In genomic region chr15:84748274-84749110, GRCh38 we compare ENCODE assay signal across 8 cellular contexts. TPM values are rescaled to one million over a fixed set of nuclear protein-coding genes. Genes with fewer than 3 reads are reported as not detected.
DNase-seq lines count a peak whose midpoint lies in the region; ATAC-seq and TF ChIP-seq lines count a peak whose summit lies in the region.

TSS of gene ZNF592 (plus strand) at chr15:84748592. CDS start at chr15:84782676, 34,084 bp downstream.

- H3K9me3 ChIP-seq in HUES6 (ENCODE audit: control insufficient read depth, insufficient read depth, low read depth, low read length), result no peaks in the 10 kb centered on the region
- no peaks in the 10 kb centered on the region for H3K9me3 ChIP-seq in thyroid gland

- TF ChIP-seq CTCF in glutamatergic neuron (IDR thresholded peaks at IDR 0.05; ENCODE audit: partially characterized antibody, unreplicated experiment) (no peak), osteocyte (IDR thresholded peaks at IDR 0.05) (peak; percentile 19), thyroid gland (IDR thresholded peaks at IDR 0.05) (peak in 3 of 6 experiments; percentile 63 to 70 (median 68))

- H3K27ac Mint-ChIP-seq in activated naive CD4-positive, alpha-beta T cell treated with anti-CD3 and anti-CD28 coated beads, Interleukin-2, amount 50 U/mL, for 24 hours, result peak within 1 kb of the TSS; percentile 98
- H3K27ac Mint-ChIP-seq in glutamatergic neuron (ENCODE audit: unreplicated experiment), result peak within 1 kb of the TSS; percentile 99
- H3K27ac Mint-ChIP-seq in osteocyte (ENCODE audit: unreplicated experiment), result peak within 1 kb of the TSS; percentile 97

- H3K9me3 Mint-ChIP-seq in activated naive CD4-positive, alpha-beta T cell treated with anti-CD3 and anti-CD28 coated beads, Interleukin-2, amount 50 U/mL, for 24 hours, result no peaks in the 10 kb centered on the region
- H3K9me3 Mint-ChIP-seq in glutamatergic neuron (ENCODE audit: unreplicated experiment), result peaks cover 21% of the 10 kb centered on the region
- H3K9me3 Mint-ChIP-seq in osteocyte (ENCODE audit: unreplicated experiment), result no peaks in the 10 kb centered on the region

- peak within 1 kb of the TSS; percentile 90 for H3K9ac ChIP-seq in HUES6 (ENCODE audit: low read length)

- DNase-seq in DMS53 (lab: John Stamatoyannopoulos, UW) (peak; percentile 87), SKM-1 (lab: John Stamatoyannopoulos, UW; ENCODE audit: unreplicated experiment) (peak; percentile 57), glutamatergic neuron (peak; percentile 72), osteocyte (ENCODE audit: extremely low spot score, unreplicated experiment) (peak; percentile 91), thyroid gland (peak; percentile 85 to 86)

- peak within 1 kb of the TSS; percentile 97 for H3K4me3 Mint-ChIP-seq in activated naive CD4-positive, alpha-beta T cell treated with anti-CD3 and anti-CD28 coated beads, Interleukin-2, amount 50 U/mL, for 24 hours
- H3K4me3 Mint-ChIP-seq in glutamatergic neuron (ENCODE audit: unreplicated experiment), result peak within 1 kb of the TSS; percentile 94
- peak within 1 kb of the TSS; percentile 91 for H3K4me3 Mint-ChIP-seq in osteocyte (ENCODE audit: unreplicated experiment)

- H3K27ac ChIP-seq in HUES6 (ENCODE audit: low read depth, low read length) (peak within 1 kb of the TSS; percentile 74), thyroid gland (peak within 1 kb of the TSS; percentile 98 to 100 (median 99))

- no peaks in the 10 kb centered on the region for H3K36me3 ChIP-seq in HUES6 (ENCODE audit: control insufficient read depth, insufficient read depth, low read length)
- H3K36me3 ChIP-seq in thyroid gland, result no peaks in the 10 kb centered on the region

- H3K4me1 ChIP-seq in HUES6 (ENCODE audit: control insufficient read depth, insufficient read depth, low read length) (peaks cover 24% of the 10 kb centered on the region), thyroid gland (peaks cover 25 to 46% of the 10 kb centered on the region in 2 donors)

- ATAC-seq in GM21390 (IDR thresholded peaks at IDR 0.05; ENCODE audit: unreplicated experiment), result peak; percentile 54

- H3K27me3 Mint-ChIP-seq in activated naive CD4-positive, alpha-beta T cell treated with anti-CD3 and anti-CD28 coated beads, Interleukin-2, amount 50 U/mL, for 24 hours, result no peaks in the 10 kb centered on the region
- peaks cover 13% of the 10 kb centered on the region for H3K27me3 Mint-ChIP-seq in glutamatergic neuron (ENCODE audit: unreplicated experiment)
- no peaks in the 10 kb centered on the region for H3K27me3 Mint-ChIP-seq in osteocyte (ENCODE audit: unreplicated experiment)

- TF ChIP-seq POLR2A in thyroid gland (IDR thresholded peaks at IDR 0.05), result peak; percentile 39 to 74

- H3K4me3 ChIP-seq in HUES6 (ENCODE audit: low read depth, low read length), result peak within 1 kb of the TSS; percentile 81
- H3K4me3 ChIP-seq in thyroid gland (replicated peaks in 1 of 3), result peak within 1 kb of the TSS; percentile 75 to 97 (median 96)

- peaks cover 71% of the 10 kb centered on the region for H3K4me1 Mint-ChIP-seq in activated naive CD4-positive, alpha-beta T cell treated with anti-CD3 and anti-CD28 coated beads, Interleukin-2, amount 50 U/mL, for 24 hours
- peaks cover 37% of the 10 kb centered on the region for H3K4me1 Mint-ChIP-seq in glutamatergic neuron (ENCODE audit: low read depth, unreplicated experiment)
- peaks cover 48% of the 10 kb centered on the region for H3K4me1 Mint-ChIP-seq in osteocyte (ENCODE audit: unreplicated experiment)

- 0% methylated on average over 3 of the region's 127 CpGs; no CpG with 5 or more reads in 1 of the 2 donors for WGBS in thyroid gland, 2 donors

- intact Hi-C loops in thyroid gland (cut with DNase I), result loop anchor here (10.0 kb wide), 2 partner anchors 94 to 154 kb away; partner anchors contain the start of genes NMB and WDR73

- no peaks in the 10 kb centered on the region for H3K27me3 ChIP-seq in HUES6 (ENCODE audit: control insufficient read depth, insufficient read depth, low read length)
- no peaks in the 10 kb centered on the region for H3K27me3 ChIP-seq in thyroid gland

- peaks cover 4% of the 10 kb centered on the region for H3K36me3 Mint-ChIP-seq in activated naive CD4-positive, alpha-beta T cell treated with anti-CD3 and anti-CD28 coated beads, Interleukin-2, amount 50 U/mL, for 24 hours
- no peaks in the 10 kb centered on the region for H3K36me3 Mint-ChIP-seq in glutamatergic neuron (ENCODE audit: unreplicated experiment)
- peaks cover 4% of the 10 kb centered on the region for H3K36me3 Mint-ChIP-seq in osteocyte (ENCODE audit: unreplicated experiment)

RNA-seq across cellular contexts. Expression of gene ZNF592, which starts in this region (rescaled TPM):
- 42.3 TPM for total RNA-seq in glutamatergic neuron (ENCODE audit: unreplicated experiment)
- total RNA-seq in osteocyte, result 30.1 and 31.0 TPM in 2 replicates
- 10 to 100 TPM; 18.3 to 28.0 (median 21.2) TPM for total RNA-seq in thyroid gland

Comparison
In these comparisons a context has a peak if more than half of its experiments do, and no peak if none do; other contexts are left out.
1. Peak in every context shown above with its lines: DNase-seq, ATAC-seq, H3K4me3 ChIP-seq and H3K27ac ChIP-seq.